8 cellular contexts compared by ENCODE assay signal in the genomic region with DNA sequence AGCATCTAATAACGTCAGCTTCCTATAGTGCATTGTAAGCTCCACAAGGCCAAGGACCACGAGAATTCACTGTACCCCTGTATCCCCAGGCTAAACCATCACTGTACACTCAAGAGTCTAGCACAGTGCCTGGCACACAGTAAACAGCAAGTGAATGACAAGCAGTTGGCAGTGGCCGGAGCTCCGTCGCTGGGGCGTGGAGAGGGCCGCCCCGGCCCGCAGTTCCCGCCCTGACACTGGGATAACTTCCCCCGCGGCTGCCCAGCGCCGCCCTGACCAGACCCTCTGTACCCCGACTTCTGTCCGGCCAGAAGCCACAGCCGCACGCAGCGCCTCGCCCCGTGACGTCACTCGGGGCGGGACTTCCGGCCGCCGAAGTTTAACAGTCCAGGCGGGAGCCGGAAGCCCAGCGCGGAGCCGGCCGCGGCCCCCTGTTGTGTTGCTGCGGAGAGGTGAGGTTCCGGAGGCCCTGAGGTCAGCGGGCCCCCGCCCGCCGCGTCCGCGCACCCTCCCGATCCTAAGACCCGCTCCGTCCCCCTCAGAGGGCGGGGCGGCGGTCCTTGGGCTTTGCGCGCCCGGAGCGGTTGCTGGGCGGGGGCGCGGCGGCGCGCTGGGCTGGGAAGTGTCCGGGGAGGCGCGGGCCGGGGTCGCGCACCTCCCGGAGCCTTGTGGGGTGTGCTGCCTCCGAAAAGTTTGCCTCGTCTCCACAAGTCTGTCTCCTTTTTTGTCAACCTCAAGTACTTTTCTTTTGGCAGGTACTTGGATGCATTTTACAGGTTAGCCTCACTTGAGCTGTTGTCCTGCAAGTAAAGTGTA. TPM values are rescaled to one million over a fixed set of nuclear protein-coding genes. Genes with fewer than 3 reads are reported as not detected.
DNase-seq lines count a peak whose midpoint lies in the region; ATAC-seq lines count a peak whose summit lies in the region.

A gene with protein sequence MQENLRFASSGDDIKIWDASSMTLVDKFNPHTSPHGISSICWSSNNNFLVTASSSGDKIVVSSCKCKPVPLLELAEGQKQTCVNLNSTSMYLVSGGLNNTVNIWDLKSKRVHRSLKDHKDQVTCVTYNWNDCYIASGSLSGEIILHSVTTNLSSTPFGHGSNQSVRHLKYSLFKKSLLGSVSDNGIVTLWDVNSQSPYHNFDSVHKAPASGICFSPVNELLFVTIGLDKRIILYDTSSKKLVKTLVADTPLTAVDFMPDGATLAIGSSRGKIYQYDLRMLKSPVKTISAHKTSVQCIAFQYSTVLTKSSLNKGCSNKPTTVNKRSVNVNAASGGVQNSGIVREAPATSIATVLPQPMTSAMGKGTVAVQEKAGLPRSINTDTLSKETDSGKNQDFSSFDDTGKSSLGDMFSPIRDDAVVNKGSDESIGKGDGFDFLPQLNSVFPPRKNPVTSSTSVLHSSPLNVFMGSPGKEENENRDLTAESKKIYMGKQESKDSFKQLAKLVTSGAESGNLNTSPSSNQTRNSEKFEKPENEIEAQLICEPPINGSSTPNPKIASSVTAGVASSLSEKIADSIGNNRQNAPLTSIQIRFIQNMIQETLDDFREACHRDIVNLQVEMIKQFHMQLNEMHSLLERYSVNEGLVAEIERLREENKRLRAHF (plus strand): TSS at position 409 of the 816 bp plus-strand sequence. CDS start 2,503 bp downstream, outside the sequence.

- POLR2A ChIA-PET in CD4-positive, alpha-beta memory T cell (lab: Charles Lee; ENCODE audit: partially characterized antibody), result interaction anchor here (0.5 to 2.2 kb wide), 8 partner anchors 16 to 1607 kb away, joined by 3 to 11 read pairs (median 3); a partner anchor contains a TSS
- POLR2A ChIA-PET in activated CD8-positive, alpha-beta memory T cell treated with anti-CD3 and anti-CD28 coated beads for 36 hours (lab: Charles Lee), result interaction anchor here (0.6 to 0.9 kb wide), 2 partner anchors 11 to 1609 kb away, joined by 3 read pairs; no protein-coding TSS in a partner anchor

- ATAC-seq in GM19395 (IDR thresholded peaks at IDR 0.05; ENCODE audit: unreplicated experiment) (peak; percentile 92), HG03521 (IDR thresholded peaks at IDR 0.05; ENCODE audit: unreplicated experiment) (peak; percentile 93)

- peaks cover 46% of the 10 kb centered on the region for H3K4me1 ChIP-seq in CD4-positive, alpha-beta memory T cell (ENCODE audit: insufficient read depth, low read length)
- no peaks in the 10 kb centered on the region for H3K4me1 ChIP-seq in effector memory CD4-positive, alpha-beta T cell (ENCODE audit: control insufficient read depth, insufficient read depth, low read length, poor library complexity, severe bottlenecking)

- H3K27ac ChIP-seq in CD4-positive, alpha-beta memory T cell (ENCODE audit: low read depth, low read length), result peak within 1 kb of the TSS; percentile 96
- peak within 1 kb of the TSS; percentile 99 for H3K27ac ChIP-seq in effector memory CD4-positive, alpha-beta T cell (ENCODE audit: insufficient read depth, low read length, poor library complexity, severe bottlenecking)

- intact Hi-C loops in CD4-positive, alpha-beta memory T cell (cut with micrococcal nuclease), result loop anchor here (1.0 to 5.0 kb wide), 8 partner anchors 80 to 1690 kb away; a partner anchor contains a TSS

- peak within 1 kb of the TSS; percentile 93 to 98 (median 96) for H3K4me3 Mint-ChIP-seq in CD4-positive, alpha-beta memory T cell

- no peaks in the 10 kb centered on the region for H3K9me3 ChIP-seq in CD4-positive, alpha-beta memory T cell (ENCODE audit: control insufficient read depth in 1 of 2, low read length in 2 of 2)
- no peaks in the 10 kb centered on the region for H3K9me3 ChIP-seq in effector memory CD4-positive, alpha-beta T cell (ENCODE audit: control insufficient read depth, low read length)

- H3K36me3 Mint-ChIP-seq in CD4-positive, alpha-beta memory T cell, result peaks cover 0 to 17% of the 10 kb centered on the region in 2 donors

- H3K9me3 Mint-ChIP-seq in CD4-positive, alpha-beta memory T cell, result no peaks in the 10 kb centered on the region

- H3K4me3 ChIP-seq in CD4-positive, alpha-beta memory T cell (ENCODE audit: low read length in 2 of 2), result peak within 1 kb of the TSS; percentile 80 to 97
- H3K4me3 ChIP-seq in effector memory CD4-positive, alpha-beta T cell (ENCODE audit: insufficient read depth, low read depth, low read length, poor library complexity, severe bottlenecking), result peak within 1 kb of the TSS; percentile 97

- DNase-seq in CD4-positive, alpha-beta memory T cell, result peak; percentile 81 to 86 (median 82)
- DNase-seq in NCI-H82 treated with DMSO at 0.1 percent for 48 hours (lab: John Stamatoyannopoulos, UW; ENCODE audit: unreplicated experiment), result peak; percentile 25
- peak; percentile 66 to 80 (median 70) for DNase-seq in effector memory CD4-positive, alpha-beta T cell
- peak; percentile 86 for DNase-seq in medulla oblongata (ENCODE audit: extremely low spot score)
- DNase-seq in stimulated activated CD4-positive, alpha-beta T cell treated with anti-CD3 and anti-CD28 coated beads, TNF-alpha, amount 100 ng/mL, for 48 hours (ENCODE audit: low read depth in 3 of 3), result peak; percentile 60 to 74 (median 60)

- H3K27ac Mint-ChIP-seq in CD4-positive, alpha-beta memory T cell, result peak within 1 kb of the TSS; percentile 94 to 99 (median 99)

- CTCF ChIA-PET in CD4-positive, alpha-beta memory T cell (lab: Charles Lee; ENCODE audit: partially characterized antibody), result interaction anchor here (1.0 kb wide), 2 partner anchors 19 to 80 kb away, joined by 3 read pairs; no protein-coding TSS in a partner anchor
- CTCF ChIA-PET in activated CD8-positive, alpha-beta memory T cell treated with anti-CD3 and anti-CD28 coated beads for 36 hours (lab: Charles Lee), result interaction anchor here (0.6 kb wide), 2 partner anchors 22 to 1573 kb away, joined by 3 read pairs; no protein-coding TSS in a partner anchor

- no peaks in the 10 kb centered on the region for H3K36me3 ChIP-seq in CD4-positive, alpha-beta memory T cell (ENCODE audit: insufficient read depth, low read length)
- no peaks in the 10 kb centered on the region for H3K36me3 ChIP-seq in effector memory CD4-positive, alpha-beta T cell (ENCODE audit: control insufficient read depth, insufficient read depth, low read length)

- H3K27me3 Mint-ChIP-seq in CD4-positive, alpha-beta memory T cell, result peaks cover 0 to 2% of the 10 kb centered on the region in 2 donors

- no peaks in the 10 kb centered on the region for H3K27me3 ChIP-seq in CD4-positive, alpha-beta memory T cell (ENCODE audit: insufficient read depth, low read length)
- no peaks in the 10 kb centered on the region for H3K27me3 ChIP-seq in effector memory CD4-positive, alpha-beta T cell (replicated peaks; ENCODE audit: control insufficient read depth, insufficient read depth, low read length, poor library complexity, severe bottlenecking)

- peaks cover 37 to 55% (median 44%) of the 10 kb centered on the region in 4 donors for H3K4me1 Mint-ChIP-seq in CD4-positive, alpha-beta memory T cell

RNA-seq across cellular contexts. Expression of the gene that starts here (rescaled TPM):
- total RNA-seq in CD4-positive, alpha-beta memory T cell, result 10 to 100 TPM; 24.6 to 27.9 TPM
- polyA plus RNA-seq in CD4-positive, alpha-beta memory T cell, result 10 to 100 TPM; 34.5 to 34.8 TPM
- 10 to 100 TPM; 48.1 to 48.2 TPM for total RNA-seq in activated CD8-positive, alpha-beta memory T cell treated with anti-CD3 and anti-CD28 coated beads for 36 hours

Comparison
In these comparisons a context has a peak if more than half of its experiments do, and no peak if none do; other contexts are left out.
1. Peak in every context shown above with its lines: DNase-seq, ATAC-seq, H3K4me3 ChIP-seq and H3K27ac ChIP-seq.
2. DNase-seq: peak in every context shown above with its lines; median percentile 86 in medulla oblongata; 82 in CD4-positive, alpha-beta memory T cell; 70 in effector memory CD4-positive, alpha-beta T cell; 60 in stimulated activated CD4-positive, alpha-beta T cell treated with anti-CD3 and anti-CD28 coated beads, TNF-alpha, amount 100 ng/mL, for 48 hours; 25 in NCI-H82 treated with DMSO at 0.1 percent for 48 hours.